In the genomic region with DNA sequence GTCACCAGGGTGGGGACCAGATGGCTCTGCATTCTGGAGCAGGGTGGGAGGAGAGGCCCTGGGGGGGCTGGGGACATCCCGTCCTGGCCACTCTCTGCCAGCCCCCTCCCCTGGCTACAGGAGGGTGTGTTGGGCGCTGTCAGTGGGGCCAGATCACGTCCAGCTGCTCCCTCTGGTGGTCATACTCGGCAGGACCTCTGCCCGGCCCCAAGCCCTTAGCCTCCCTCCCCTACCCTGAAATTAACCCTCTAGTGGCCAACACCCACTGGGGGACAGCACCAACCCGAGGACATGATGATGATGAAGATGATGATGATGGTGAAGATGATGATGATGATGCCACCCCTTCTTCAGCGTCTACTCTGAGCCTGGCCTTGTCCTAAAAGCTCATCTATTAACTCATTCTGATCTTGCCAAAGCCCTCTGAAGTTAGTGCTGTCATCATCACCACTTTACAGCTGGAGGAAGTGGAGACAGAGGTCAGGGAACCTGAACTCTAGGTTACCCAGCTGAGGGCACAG, we compare ENCODE assay signal across 8 cellular contexts. TPM values are rescaled to one million over a fixed set of nuclear protein-coding genes. Genes with fewer than 3 reads are reported as not detected.
DNase-seq lines count a peak whose midpoint lies in the region; ATAC-seq and TF ChIP-seq lines count a peak whose summit lies in the region.

No MANE protein-coding gene starts in this region.

- TF ChIP-seq CTCF in GM06990 (IDR thresholded peaks at IDR 0.05; ENCODE audit: insufficient read depth, low read length, poor library complexity, severe bottlenecking), result peak; percentile 89

- ATAC-seq in sciatic nerve (peak; percentile 64), HG03520 (IDR thresholded peaks at IDR 0.05; ENCODE audit: unreplicated experiment) (no peak), GM21825 (IDR thresholded peaks at IDR 0.05; ENCODE audit: unreplicated experiment) (no peak)

- DNase-seq in GM06990 (ENCODE audit: extremely low read depth, insufficient read length) (peak; percentile 54), MG63 (peak; percentile 55), T-helper 2 cell (peak; percentile 19 to 68 (median 44)), astrocyte of the hippocampus (ENCODE audit: low read depth, low spot score) (peak; percentile 82), hypothalamus (lab: John Stamatoyannopoulos, UW) (peak in 48 of 51 donors; percentile 27 to 86 (median 72)), sciatic nerve (ENCODE audit: low spot score) (peak; percentile 95)

- no peak overlapping the region for H3K4me3 ChIP-seq in GM06990 (replicated peaks; ENCODE audit: low read depth, low read length)
- no peak overlapping the region for H3K4me3 ChIP-seq in MG63

- no peaks in the 10 kb centered on the region for H3K9me3 ChIP-seq in MG63

- H3K36me3 ChIP-seq in GM06990 (ENCODE audit: control insufficient read depth, insufficient read depth, low read length) (no peaks in the 10 kb centered on the region), MG63 (no peaks in the 10 kb centered on the region)

- H3K27me3 ChIP-seq in GM06990 (replicated peaks; ENCODE audit: control insufficient read depth, insufficient read depth, low read length), result no peaks in the 10 kb centered on the region; the same call in 1 of the 2 replicates
- H3K27me3 ChIP-seq in MG63, result no peaks in the 10 kb centered on the region

- intact Hi-C loops in sciatic nerve (cut with DNase I), result no loop called here

RNA-seq across cellular contexts. Expression of a gene that starts 0.6 kb away (rescaled TPM):
- 0.76 TPM in 1 of 2 replicates, not detected in the other for total RNA-seq in MG63 (2014; rRNA removed; shearing (Covaris generic); ENCODE audit: low replicate concordance)
- 244 TPM for total RNA-seq in sciatic nerve

RNA-seq across cellular contexts. Expression of a gene that starts 3.2 kb away (rescaled TPM):
- total RNA-seq in MG63 (2014; rRNA removed; shearing (Covaris generic); ENCODE audit: low replicate concordance), result not detected in 2 replicates
- 460 TPM for total RNA-seq in sciatic nerve

RNA-seq across cellular contexts. Expression of a gene that starts 7.6 kb away (rescaled TPM):
- not detected in 2 replicates for total RNA-seq in MG63 (2014; rRNA removed; shearing (Covaris generic); ENCODE audit: low replicate concordance)
- total RNA-seq in sciatic nerve, result 5.5 TPM

RNA-seq across cellular contexts. Expression of a gene that starts 19.1 kb away (rescaled TPM):
- total RNA-seq in MG63 (2014; rRNA removed; shearing (Covaris generic); ENCODE audit: low replicate concordance), result 28.9 and 59.7 TPM in 2 replicates
- total RNA-seq in sciatic nerve, result 92.9 TPM

RNA-seq across cellular contexts. Expression of a gene that starts 19.8 kb away (rescaled TPM):
- not detected in 2 replicates for total RNA-seq in MG63 (2014; rRNA removed; shearing (Covaris generic); ENCODE audit: low replicate concordance)
- total RNA-seq in sciatic nerve, result 24.1 TPM

Comparison
In these comparisons a context has a peak if more than half of its experiments do, and no peak if none do; other contexts are left out.
1. DNase-seq: peak in every context shown above with its lines; median percentile 95 in sciatic nerve; 82 in astrocyte of the hippocampus; 72 in hypothalamus; 55 in MG63; 54 in GM06990; 44 in T-helper 2 cell.
2. RNA of a gene that starts 0.6 kb away (total RNA-seq): 244 TPM in sciatic nerve (single experiment); 0.76 TPM in MG63; every median in the first group is over 100 times any median in the second.
3. RNA of a gene that starts 3.2 kb away (total RNA-seq): 460 TPM in sciatic nerve (single experiment); not detected in MG63; every median in the first group is over 100 times any median in the second.